17 cellular contexts compared by ENCODE assay signal in genomic region chr13:42786696-42787095, GRCh38. TPM values are rescaled to one million over a fixed set of nuclear protein-coding genes. Genes with fewer than 3 reads are reported as not detected.
"Had no signal": no experiment of that assay in that cellular context is flagged by ENCODE, and none has a peak within 500 bp of the region (broad histone marks: within the 10 kb centered on the region; RNA-seq: fewer than 3 reads in every experiment).

No MANE protein-coding gene starts in this region.

- H3K4me3 ChIP-seq: ovary, skin epidermis, stomach, thoracic aorta had no signal

- H3K27me3 ChIP-seq: brain microvascular endothelial cell, ovary, stomach had no signal

- H3K36me3 ChIP-seq: brain microvascular endothelial cell, ovary, stomach, thoracic aorta had no signal

- ATAC-seq: activated CD8-positive, alpha-beta memory T cell treated with anti-CD3 and anti-CD28 coated beads, Interleukin-2, amount 10 ng/mL, durations not matched to agents 7 days and 5 days; activated T-cell treated with anti-CD3 and anti-CD28 coated beads, Interleukin-2, amount 50 U/mL, for 4 hours had no signal

- DNase-seq: activated CD4-positive, alpha-beta T cell treated with anti-CD3 and anti-CD28 coated beads, Interleukin-2, amount 50 U/mL, for 4 hours; activated CD4-positive, CD25-positive, alpha-beta regulatory T cell treated with anti-CD3 and anti-CD28 coated beads, Interleukin-2, amount 50 U/mL, for 72 hours; activated CD8-positive, alpha-beta memory T cell treated with anti-CD3 and anti-CD28 coated beads, Interleukin-2, amount 10 ng/mL, durations not matched to agents 7 days and 5 days; activated gamma-delta T cell; activated naive CD8-positive, alpha-beta T cell treated with anti-CD3 and anti-CD28 coated beads for 36 hours; activated T-cell treated with anti-CD3 and anti-CD28 coated beads, Interleukin-2, amount 50 U/mL, for 4 hours; brain microvascular endothelial cell; cerebellar nuclear complex; immature natural killer cell; left cardiac atrium; mammary epithelial cell; ovary; stomach had no signal

- H3K27ac ChIP-seq: brain microvascular endothelial cell, ovary, stomach had no signal

RNA-seq across cellular contexts. Expression of gene FAM216B, which starts 5.3 kb away (rescaled TPM):
- total RNA-seq: activated CD8-positive, alpha-beta memory T cell treated with anti-CD3 and anti-CD28 coated beads, Interleukin-2, amount 10 ng/mL, durations not matched to agents 7 days and 5 days; activated naive CD8-positive, alpha-beta T cell treated with anti-CD3 and anti-CD28 coated beads for 36 hours; activated T-cell treated with anti-CD3 and anti-CD28 coated beads, Interleukin-2, amount 50 U/mL, for 4 hours; glomerular endothelial cell; mammary epithelial cell; neural crest cell; thoracic aorta had no signal
